In genomic region chr7:44534501-44534900, GRCh38 we compare ENCODE assay signal across 8 cellular contexts. TPM values are rescaled to one million over a fixed set of nuclear protein-coding genes. Genes with fewer than 3 reads are reported as not detected.
DNase-seq lines count a peak whose midpoint lies in the region; ATAC-seq and TF ChIP-seq lines count a peak whose summit lies in the region.

No MANE protein-coding gene starts in this region.

- peak; percentile 43 for ATAC-seq in left lobe of liver
- ATAC-seq in thoracic aorta (ENCODE audit: insufficient number of reproducible peaks, low FRiP score, low read depth) = no peak

- TF ChIP-seq CTCF in SU-DHL-6 (IDR thresholded peaks at IDR 0.05; ENCODE audit: insufficient read depth, low read length, poor library complexity, severe bottlenecking) (peak; percentile 99), thoracic aorta (IDR thresholded peaks at IDR 0.05) (peak; percentile 40)

- no peaks in the 10 kb centered on the region for H3F3A ChIP-seq in SU-DHL-6 (ENCODE audit: insufficient read depth)

- H3K9me2 ChIP-seq in SU-DHL-6 (replicated peaks; ENCODE audit: insufficient read depth, low read length) = no peaks in the 10 kb centered on the region

- H3K9me3 ChIP-seq in SU-DHL-6 (ENCODE audit: insufficient read depth, low read length) (no peaks in the 10 kb centered on the region), thoracic aorta (no peaks in the 10 kb centered on the region)

- no peaks in the 10 kb centered on the region for H3K4me1 ChIP-seq in thoracic aorta (ENCODE audit: control insufficient read depth in 1 of 2, low read depth in 2 of 2)

- H3K4me2 ChIP-seq in SU-DHL-6 (ENCODE audit: low read depth, low read length, poor library complexity, severe bottlenecking) = no peak overlapping the region

- no peak overlapping the region for H3K27ac ChIP-seq in SU-DHL-6 (ENCODE audit: low read depth, low read length)
- no peak overlapping the region for H3K27ac ChIP-seq in thoracic aorta

- no peaks in the 10 kb centered on the region for H3K79me2 ChIP-seq in SU-DHL-6 (ENCODE audit: insufficient read depth, low read length)

- H3K27me3 ChIP-seq in SU-DHL-6 (ENCODE audit: low read length) = no peaks in the 10 kb centered on the region
- no peaks in the 10 kb centered on the region for H3K27me3 ChIP-seq in thoracic aorta (replicated peaks; ENCODE audit: insufficient read depth)

- in situ Hi-C loops in KBM-7 (cut with MboI; ENCODE audit: low pct_unique_long_range_greater_than_20kb, low sequenced_read_pairs) = no loop called here

- H3K4me3 ChIP-seq in SU-DHL-6 (ENCODE audit: insufficient read depth, low read length, poor library complexity, severe bottlenecking) (no peak overlapping the region), thoracic aorta (no peak overlapping the region)

- no peak overlapping the region for H3K9ac ChIP-seq in SU-DHL-6 (ENCODE audit: low read length)

- no peaks in the 10 kb centered on the region for H4K20me1 ChIP-seq in SU-DHL-6 (ENCODE audit: low read depth, low read length)

- no peak overlapping the region for H2AFZ ChIP-seq in SU-DHL-6 (ENCODE audit: low read depth, low read length, severe bottlenecking)

- H3K36me3 ChIP-seq in SU-DHL-6 (ENCODE audit: low read length) (no peaks in the 10 kb centered on the region), thoracic aorta (no peaks in the 10 kb centered on the region)

- DNase-seq in SIG-M5 treated with dmso at 0.1 percent for 504 hours (lab: John Stamatoyannopoulos, UW; ENCODE audit: unreplicated experiment) (peak; percentile 63), SIG-M5 (lab: John Stamatoyannopoulos, UW) (no peak), KBM-7 (peak; percentile 59), amniotic epithelial cell (ENCODE audit: low read depth) (peak; percentile 23), left lobe of liver (ENCODE audit: low spot score) (peak; percentile 47), thoracic aorta (ENCODE audit: low spot score) (no peak), midbrain (lab: John Stamatoyannopoulos, UW) (no peak)

RNA-seq across cellular contexts. Expression of gene NPC1L1, which starts 6.6 kb away (rescaled TPM):
- total RNA-seq in left lobe of liver (21.1 TPM), thoracic aorta (1 to 10 TPM in 1 of 2 donors, under 1 TPM in 1; 0.85 to 2.2 TPM)

RNA-seq across cellular contexts. Expression of gene DDX56, which starts 39.2 kb away (rescaled TPM):
- total RNA-seq in left lobe of liver = 32.9 TPM
- total RNA-seq in thoracic aorta = 10 to 100 TPM; 47.4 to 79.2 TPM

RNA-seq across cellular contexts. Expression of gene NUDCD3, which starts 44.0 kb away (rescaled TPM):
- total RNA-seq in left lobe of liver = 47.1 TPM
- total RNA-seq in thoracic aorta = 10 to 100 TPM; 57.0 to 64.5 TPM

RNA-seq across cellular contexts. Expression of gene TMED4, which starts 47.5 kb away (rescaled TPM):
- 45.5 TPM for total RNA-seq in left lobe of liver
- 100 to 1,000 TPM in 1 of 2 donors, 10 to 100 TPM in 1; 88.2 to 187 TPM for total RNA-seq in thoracic aorta

Comparison
In these comparisons a context has a peak if more than half of its experiments do, and no peak if none do; other contexts are left out.
1. DNase-seq: peak in SIG-M5 treated with dmso at 0.1 percent for 504 hours (single experiment), KBM-7 (single experiment), amniotic epithelial cell (single experiment) and left lobe of liver (single experiment); none in SIG-M5 (single experiment), thoracic aorta (single experiment) and midbrain (single experiment).